ENCODE assay signal across 22 cellular contexts in genomic region chr2:239666053-239666854, GRCh38.
DNase-seq lines count a peak whose midpoint lies in the region; FAIRE-seq and TF ChIP-seq lines count a peak whose summit lies in the region.
"Had no signal": no experiment of that assay in that cellular context is flagged by ENCODE, and none has a peak within 500 bp of the region (broad histone marks: within the 10 kb centered on the region; RNA-seq: fewer than 3 reads in every experiment).

No MANE protein-coding gene starts in this region.

- intact Hi-C loops in uterus (cut with DNase I; ENCODE audit: low total_unique reads): no loop called here

- TF ChIP-seq POLR2A in uterus (IDR thresholded peaks at IDR 0.05): no peak

- dilution Hi-C loops in keratinocyte (cut with MboI; ENCODE audit: extremely low pct_ligation_motif_present, low sequenced_read_pairs): no loop called here

- no peaks in the 10 kb centered on the region for H4K20me1 ChIP-seq in BLaER1 treated with 17β-estradiol and CSF1 and Interleukin-3, amounts not matched to agents 10 nM and 100 nM
- no peaks in the 10 kb centered on the region for H4K20me1 ChIP-seq in keratinocyte (ENCODE audit: control insufficient read depth, extremely low read depth, insufficient read depth, low read length)

- no peak overlapping the region for H2AFZ ChIP-seq in keratinocyte (ENCODE audit: control insufficient read depth, low read length)
- H2AFZ ChIP-seq: PC-9 had no signal

- DNase-seq in NT2/D1 (ENCODE audit: low read depth, low spot score) (no peak), keratinocyte (ENCODE audit: low read depth, low spot score) (no peak), NCI-H2196 (lab: John Stamatoyannopoulos, UW; ENCODE audit: unreplicated experiment) (no peak), uterus (no peak), HPDE6-E6E7 (ENCODE audit: extremely low spot score) (no peak)
- DNase-seq in stimulated activated CD8-positive, alpha-beta memory T cell treated with anti-CD3 and anti-CD28 coated beads, Interleukin-4, amount 100 ng/mL, for 48 hours: peak; percentile 12
- DNase-seq: CD8-positive, alpha-beta memory T cell; DND-41; HCEC 1CT; MM.1S; NCI-H2029 treated with DMSO at 0.1 percent for 48 hours; NCI-H446; NCI-H524 treated with DMSO at 0.1 percent for 48 hours; NCI-H82; NK-92 treated with Interleukin-12 subunit alpha and Interleukin-12 subunit beta, amount 100 ng/mL, for 24 hours; PC-9; SHP77 had no signal

- peaks cover 41 to 82% (median 58%) of the 10 kb centered on the region in 10 experiments for H3K4me1 ChIP-seq in BLaER1 treated with 17β-estradiol and CSF1 and Interleukin-3, amounts not matched to agents 10 nM and 100 nM
- H3K4me1 ChIP-seq in NT2/D1 (ENCODE audit: insufficient read depth, insufficient read length) (peaks cover 2% of the 10 kb centered on the region), keratinocyte (ENCODE audit: control insufficient read depth, extremely low read depth, insufficient read depth, low read length) (peaks cover 27% of the 10 kb centered on the region), uterus (no peaks in the 10 kb centered on the region)

- H3K9me3 ChIP-seq in BLaER1 treated with 17β-estradiol and CSF1 and Interleukin-3, amounts not matched to agents 10 nM and 100 nM (replicated peaks in 1 of 11): no peaks in the 10 kb centered on the region
- H3K9me3 ChIP-seq in NT2/D1 (ENCODE audit: insufficient read depth, low read length): no peaks in the 10 kb centered on the region; the same call in 1 of the 2 replicates
- H3K9me3 ChIP-seq in keratinocyte (ENCODE audit: control insufficient read depth, low read depth, low read length): no peaks in the 10 kb centered on the region
- H3K9me3 ChIP-seq in uterus: no peaks in the 10 kb centered on the region

- H3K4me3 ChIP-seq in BLaER1 treated with 17β-estradiol and CSF1 and Interleukin-3, amounts not matched to agents 10 nM and 100 nM: no peak overlapping the region
- H3K4me3 ChIP-seq in NT2/D1 (ENCODE audit: insufficient read length, low read depth) (no peak overlapping the region), keratinocyte (ENCODE audit: control insufficient read depth in 2 of 3, extremely low read depth in 1 of 3, insufficient read depth in 2 of 3, low read depth in 1 of 3, low read length in 3 of 3) (peak overlapping the region in 1 of 3 experiments; percentile 14), uterus (no peak overlapping the region)
- H3K4me3 ChIP-seq: PC-9 had no signal

- no peak for FAIRE-seq in keratinocyte (lab: Jason Lieb, UNC)
- FAIRE-seq: GM12892, H1 had no signal

- H3K9me1 ChIP-seq in keratinocyte (ENCODE audit: control insufficient read depth, extremely low read depth, insufficient read depth, low read length): no peaks in the 10 kb centered on the region

- no peaks in the 10 kb centered on the region for H3K79me2 ChIP-seq in keratinocyte (ENCODE audit: control insufficient read depth, insufficient read depth, low read length)

- TF ChIP-seq CTCF in keratinocyte (optimal IDR thresholded peaks at IDR 0.05 in 1 of 3, IDR thresholded peaks at IDR 0.05 in 1 of 3, conservative IDR thresholded peaks at IDR 0.05 in 1 of 3; ENCODE audit: extremely low read depth in 1 of 3, insufficient read depth in 2 of 3, low read length in 3 of 3) (no peak), uterus (IDR thresholded peaks at IDR 0.05) (no peak)

- H3K27ac ChIP-seq in BLaER1 treated with 17β-estradiol and CSF1 and Interleukin-3, amounts not matched to agents 10 nM and 100 nM: no peak overlapping the region
- no peak overlapping the region for H3K27ac ChIP-seq in keratinocyte (ENCODE audit: control insufficient read depth, insufficient read depth, low read length)
- H3K27ac ChIP-seq in uterus: no peak overlapping the region
- H3K27ac ChIP-seq: KMS-11, PC-9, RWPE1 had no signal

- H3K9ac ChIP-seq in BLaER1 treated with 17β-estradiol and CSF1 and Interleukin-3, amounts not matched to agents 10 nM and 100 nM: no peak overlapping the region
- H3K9ac ChIP-seq in NT2/D1 (ENCODE audit: insufficient read length, low read depth): peak overlapping the region; percentile 1
- no peak overlapping the region for H3K9ac ChIP-seq in keratinocyte (ENCODE audit: control insufficient read depth, extremely low read depth, insufficient read depth, low read length)
- H3K9ac ChIP-seq: KMS-11 had no signal

- H3K4me2 ChIP-seq in BLaER1 treated with 17β-estradiol and CSF1 and Interleukin-3, amounts not matched to agents 10 nM and 100 nM: peak overlapping the region in 6 of 11 experiments; percentile 15 to 55 (median 37); a peak in 6 of 22 replicates
- H3K4me2 ChIP-seq in keratinocyte (ENCODE audit: control insufficient read depth, extremely low read depth, insufficient read depth, low read depth, low read length): peak overlapping the region; percentile 59
- H3K4me2 ChIP-seq: KMS-11, PC-9 had no signal

- no peaks in the 10 kb centered on the region for H3K36me3 ChIP-seq in BLaER1 treated with 17β-estradiol and CSF1 and Interleukin-3, amounts not matched to agents 10 nM and 100 nM
- no peaks in the 10 kb centered on the region for H3K36me3 ChIP-seq in NT2/D1 (ENCODE audit: insufficient read depth, insufficient read length, low read length)
- H3K36me3 ChIP-seq in keratinocyte (ENCODE audit: control insufficient read depth in 2 of 2, extremely low read depth in 1 of 2, insufficient read depth in 2 of 2, low read length in 2 of 2): no peaks in the 10 kb centered on the region
- no peaks in the 10 kb centered on the region for H3K36me3 ChIP-seq in uterus

- no peaks in the 10 kb centered on the region for H3K27me3 ChIP-seq in BLaER1 treated with 17β-estradiol and CSF1 and Interleukin-3, amounts not matched to agents 10 nM and 100 nM
- H3K27me3 ChIP-seq in NT2/D1 (ENCODE audit: insufficient read depth, insufficient read length) (peaks cover 2% of the 10 kb centered on the region), keratinocyte (ENCODE audit: control insufficient read depth, extremely low read depth, insufficient read depth, low read length) (peaks cover 8% of the 10 kb centered on the region), uterus (peaks cover 0 to 2% of the 10 kb centered on the region in 2 donors)
